Comparison of ENCODE assay signal across 14 cellular contexts in genomic region chr10:90420637-90421318, GRCh38.
DNase-seq lines count a peak whose midpoint lies in the region; ATAC-seq, FAIRE-seq and TF ChIP-seq lines count a peak whose summit lies in the region.
"Had no signal": no experiment of that assay in that cellular context is flagged by ENCODE, and none has a peak within 500 bp of the region (broad histone marks: within the 10 kb centered on the region; RNA-seq: fewer than 3 reads in every experiment).

No MANE protein-coding gene starts in this region.

- no peaks in the 10 kb centered on the region for H3K27me3 Mint-ChIP-seq in osteocyte (ENCODE audit: unreplicated experiment)
- H3K27me3 Mint-ChIP-seq: brain had no signal

- no peak overlapping the region for H3K27ac Mint-ChIP-seq in osteocyte (ENCODE audit: unreplicated experiment)
- H3K27ac Mint-ChIP-seq: brain, nephron progenitor cell had no signal

- H3K9me3 Mint-ChIP-seq in osteocyte (ENCODE audit: unreplicated experiment) = peaks cover under 1% of the 10 kb centered on the region

- no peak for FAIRE-seq in H54 (lab: Jason Lieb, UNC)

- no peak for TF ChIP-seq CTCF in osteocyte (IDR thresholded peaks at IDR 0.05)

- no peak for TF ChIP-seq POLR2A in H54 (IDR thresholded peaks at IDR 0.05; ENCODE audit: low read depth, low read length)

- H3K36me3 Mint-ChIP-seq in osteocyte (ENCODE audit: unreplicated experiment) = no peaks in the 10 kb centered on the region
- H3K36me3 Mint-ChIP-seq: brain had no signal

- ATAC-seq in GM18909 (IDR thresholded peaks at IDR 0.05; ENCODE audit: poor library complexity, unreplicated experiment) = peak; percentile 71
- peak; percentile 85 for ATAC-seq in GM21717 (IDR thresholded peaks at IDR 0.05; ENCODE audit: unreplicated experiment)
- peak; percentile 81 for ATAC-seq in HG03064 (IDR thresholded peaks at IDR 0.05; ENCODE audit: low read depth, unreplicated experiment)
- no peak for ATAC-seq in GM19463 (IDR thresholded peaks at IDR 0.05; ENCODE audit: unreplicated experiment)
- ATAC-seq: left ventricle myocardium superior had no signal

- no peak overlapping the region for H3K4me3 Mint-ChIP-seq in osteocyte (ENCODE audit: unreplicated experiment)
- H3K4me3 Mint-ChIP-seq: brain, nephron progenitor cell had no signal

- peaks cover 22% of the 10 kb centered on the region for H3K4me1 Mint-ChIP-seq in osteocyte (ENCODE audit: unreplicated experiment)
- H3K4me1 Mint-ChIP-seq: brain had no signal

- peak; percentile 42 for DNase-seq in astrocyte of the hippocampus (ENCODE audit: low read depth, low spot score)
- DNase-seq in osteocyte (ENCODE audit: extremely low spot score, unreplicated experiment) = no peak
- DNase-seq in H54 (ENCODE audit: insufficient read length, low spot score) = no peak
- no peak for DNase-seq in NCI-H774 (lab: John Stamatoyannopoulos, UW)
- DNase-seq: left ventricle myocardium superior, MV-4-11, NCI-H510A treated with DMSO at 0.1 percent for 48 hours, nephron progenitor cell, T-helper 2 cell had no signal
